Comparison of ENCODE assay signal across 2 cellular contexts in the genomic region with DNA sequence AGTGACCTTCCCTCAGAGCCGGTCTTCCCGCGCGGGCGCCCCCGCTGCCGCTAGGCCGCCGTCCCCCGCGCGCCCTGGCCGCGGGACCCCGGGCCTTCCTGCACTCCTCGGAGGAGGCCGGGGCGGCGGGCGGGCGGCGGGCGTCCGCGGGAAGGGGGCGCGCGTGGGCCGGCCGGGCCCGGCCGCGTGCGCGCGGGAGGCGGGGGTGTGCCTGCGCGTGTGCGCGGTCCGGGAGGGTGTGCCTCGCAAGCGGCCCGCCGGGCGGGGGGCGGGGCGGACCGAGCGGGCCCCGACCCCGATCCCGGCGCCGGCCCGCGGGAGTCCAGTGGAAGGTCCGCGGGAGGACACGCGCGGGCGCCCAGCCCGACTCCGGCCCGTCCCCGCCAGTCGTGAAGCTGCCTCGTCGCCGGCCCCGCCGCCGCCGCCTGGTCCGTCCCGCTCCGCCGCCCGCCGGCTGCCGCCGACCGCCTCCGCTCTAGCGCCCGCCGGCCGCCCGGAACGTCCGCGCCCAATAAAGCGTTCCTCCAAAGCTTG.
TF ChIP-seq lines count a peak whose summit lies in the region.

No MANE protein-coding gene starts in this region.

TF ChIP-seq in GM12891, 5 proteins besides CTCF, POLR2A, EP300 and RAD21 (continued from another document):
- TF ChIP-seq PAX5 (IDR thresholded peaks at IDR 0.05; ENCODE audit: insufficient read depth, low read length, severe bottlenecking) (peak; percentile 72), POLR2AphosphoS5 (IDR thresholded peaks at IDR 0.05; ENCODE audit: low read depth, low read length) (no peak)

TF ChIP-seq in GM23338, 12 proteins besides CTCF, POLR2A, EP300 and RAD21:
- TF ChIP-seq, protein P1, sequence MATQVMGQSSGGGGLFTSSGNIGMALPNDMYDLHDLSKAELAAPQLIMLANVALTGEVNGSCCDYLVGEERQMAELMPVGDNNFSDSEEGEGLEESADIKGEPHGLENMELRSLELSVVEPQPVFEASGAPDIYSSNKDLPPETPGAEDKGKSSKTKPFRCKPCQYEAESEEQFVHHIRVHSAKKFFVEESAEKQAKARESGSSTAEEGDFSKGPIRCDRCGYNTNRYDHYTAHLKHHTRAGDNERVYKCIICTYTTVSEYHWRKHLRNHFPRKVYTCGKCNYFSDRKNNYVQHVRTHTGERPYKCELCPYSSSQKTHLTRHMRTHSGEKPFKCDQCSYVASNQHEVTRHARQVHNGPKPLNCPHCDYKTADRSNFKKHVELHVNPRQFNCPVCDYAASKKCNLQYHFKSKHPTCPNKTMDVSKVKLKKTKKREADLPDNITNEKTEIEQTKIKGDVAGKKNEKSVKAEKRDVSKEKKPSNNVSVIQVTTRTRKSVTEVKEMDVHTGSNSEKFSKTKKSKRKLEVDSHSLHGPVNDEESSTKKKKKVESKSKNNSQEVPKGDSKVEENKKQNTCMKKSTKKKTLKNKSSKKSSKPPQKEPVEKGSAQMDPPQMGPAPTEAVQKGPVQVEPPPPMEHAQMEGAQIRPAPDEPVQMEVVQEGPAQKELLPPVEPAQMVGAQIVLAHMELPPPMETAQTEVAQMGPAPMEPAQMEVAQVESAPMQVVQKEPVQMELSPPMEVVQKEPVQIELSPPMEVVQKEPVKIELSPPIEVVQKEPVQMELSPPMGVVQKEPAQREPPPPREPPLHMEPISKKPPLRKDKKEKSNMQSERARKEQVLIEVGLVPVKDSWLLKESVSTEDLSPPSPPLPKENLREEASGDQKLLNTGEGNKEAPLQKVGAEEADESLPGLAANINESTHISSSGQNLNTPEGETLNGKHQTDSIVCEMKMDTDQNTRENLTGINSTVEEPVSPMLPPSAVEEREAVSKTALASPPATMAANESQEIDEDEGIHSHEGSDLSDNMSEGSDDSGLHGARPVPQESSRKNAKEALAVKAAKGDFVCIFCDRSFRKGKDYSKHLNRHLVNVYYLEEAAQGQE (IDR thresholded peaks at IDR 0.05; ENCODE audit: unreplicated experiment): no peak
- TF ChIP-seq ZNF331 (CRISPR knock-in tag; IDR thresholded peaks at IDR 0.05; ENCODE audit: low read depth): no peak
- TF ChIP-seq JUNB (IDR thresholded peaks at IDR 0.05; ENCODE audit: unreplicated experiment): no peak
- TF ChIP-seq EZH2phosphoT487 (IDR thresholded peaks at IDR 0.05; ENCODE audit: unreplicated experiment): no peak
- TF ChIP-seq, protein P2, sequence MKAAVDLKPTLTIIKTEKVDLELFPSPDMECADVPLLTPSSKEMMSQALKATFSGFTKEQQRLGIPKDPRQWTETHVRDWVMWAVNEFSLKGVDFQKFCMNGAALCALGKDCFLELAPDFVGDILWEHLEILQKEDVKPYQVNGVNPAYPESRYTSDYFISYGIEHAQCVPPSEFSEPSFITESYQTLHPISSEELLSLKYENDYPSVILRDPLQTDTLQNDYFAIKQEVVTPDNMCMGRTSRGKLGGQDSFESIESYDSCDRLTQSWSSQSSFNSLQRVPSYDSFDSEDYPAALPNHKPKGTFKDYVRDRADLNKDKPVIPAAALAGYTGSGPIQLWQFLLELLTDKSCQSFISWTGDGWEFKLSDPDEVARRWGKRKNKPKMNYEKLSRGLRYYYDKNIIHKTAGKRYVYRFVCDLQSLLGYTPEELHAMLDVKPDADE (IDR thresholded peaks at IDR 0.05): no peak
- TF ChIP-seq EZH2 (IDR thresholded peaks at IDR 0.05; ENCODE audit: low read depth, unreplicated experiment): no peak
- no peak for TF ChIP-seq ZNF114 (CRISPR knock-in tag; IDR thresholded peaks at IDR 0.05)
- TF ChIP-seq NANOG (IDR thresholded peaks at IDR 0.05; ENCODE audit: borderline replicate concordance): no peak
- TF ChIP-seq, protein P3, sequence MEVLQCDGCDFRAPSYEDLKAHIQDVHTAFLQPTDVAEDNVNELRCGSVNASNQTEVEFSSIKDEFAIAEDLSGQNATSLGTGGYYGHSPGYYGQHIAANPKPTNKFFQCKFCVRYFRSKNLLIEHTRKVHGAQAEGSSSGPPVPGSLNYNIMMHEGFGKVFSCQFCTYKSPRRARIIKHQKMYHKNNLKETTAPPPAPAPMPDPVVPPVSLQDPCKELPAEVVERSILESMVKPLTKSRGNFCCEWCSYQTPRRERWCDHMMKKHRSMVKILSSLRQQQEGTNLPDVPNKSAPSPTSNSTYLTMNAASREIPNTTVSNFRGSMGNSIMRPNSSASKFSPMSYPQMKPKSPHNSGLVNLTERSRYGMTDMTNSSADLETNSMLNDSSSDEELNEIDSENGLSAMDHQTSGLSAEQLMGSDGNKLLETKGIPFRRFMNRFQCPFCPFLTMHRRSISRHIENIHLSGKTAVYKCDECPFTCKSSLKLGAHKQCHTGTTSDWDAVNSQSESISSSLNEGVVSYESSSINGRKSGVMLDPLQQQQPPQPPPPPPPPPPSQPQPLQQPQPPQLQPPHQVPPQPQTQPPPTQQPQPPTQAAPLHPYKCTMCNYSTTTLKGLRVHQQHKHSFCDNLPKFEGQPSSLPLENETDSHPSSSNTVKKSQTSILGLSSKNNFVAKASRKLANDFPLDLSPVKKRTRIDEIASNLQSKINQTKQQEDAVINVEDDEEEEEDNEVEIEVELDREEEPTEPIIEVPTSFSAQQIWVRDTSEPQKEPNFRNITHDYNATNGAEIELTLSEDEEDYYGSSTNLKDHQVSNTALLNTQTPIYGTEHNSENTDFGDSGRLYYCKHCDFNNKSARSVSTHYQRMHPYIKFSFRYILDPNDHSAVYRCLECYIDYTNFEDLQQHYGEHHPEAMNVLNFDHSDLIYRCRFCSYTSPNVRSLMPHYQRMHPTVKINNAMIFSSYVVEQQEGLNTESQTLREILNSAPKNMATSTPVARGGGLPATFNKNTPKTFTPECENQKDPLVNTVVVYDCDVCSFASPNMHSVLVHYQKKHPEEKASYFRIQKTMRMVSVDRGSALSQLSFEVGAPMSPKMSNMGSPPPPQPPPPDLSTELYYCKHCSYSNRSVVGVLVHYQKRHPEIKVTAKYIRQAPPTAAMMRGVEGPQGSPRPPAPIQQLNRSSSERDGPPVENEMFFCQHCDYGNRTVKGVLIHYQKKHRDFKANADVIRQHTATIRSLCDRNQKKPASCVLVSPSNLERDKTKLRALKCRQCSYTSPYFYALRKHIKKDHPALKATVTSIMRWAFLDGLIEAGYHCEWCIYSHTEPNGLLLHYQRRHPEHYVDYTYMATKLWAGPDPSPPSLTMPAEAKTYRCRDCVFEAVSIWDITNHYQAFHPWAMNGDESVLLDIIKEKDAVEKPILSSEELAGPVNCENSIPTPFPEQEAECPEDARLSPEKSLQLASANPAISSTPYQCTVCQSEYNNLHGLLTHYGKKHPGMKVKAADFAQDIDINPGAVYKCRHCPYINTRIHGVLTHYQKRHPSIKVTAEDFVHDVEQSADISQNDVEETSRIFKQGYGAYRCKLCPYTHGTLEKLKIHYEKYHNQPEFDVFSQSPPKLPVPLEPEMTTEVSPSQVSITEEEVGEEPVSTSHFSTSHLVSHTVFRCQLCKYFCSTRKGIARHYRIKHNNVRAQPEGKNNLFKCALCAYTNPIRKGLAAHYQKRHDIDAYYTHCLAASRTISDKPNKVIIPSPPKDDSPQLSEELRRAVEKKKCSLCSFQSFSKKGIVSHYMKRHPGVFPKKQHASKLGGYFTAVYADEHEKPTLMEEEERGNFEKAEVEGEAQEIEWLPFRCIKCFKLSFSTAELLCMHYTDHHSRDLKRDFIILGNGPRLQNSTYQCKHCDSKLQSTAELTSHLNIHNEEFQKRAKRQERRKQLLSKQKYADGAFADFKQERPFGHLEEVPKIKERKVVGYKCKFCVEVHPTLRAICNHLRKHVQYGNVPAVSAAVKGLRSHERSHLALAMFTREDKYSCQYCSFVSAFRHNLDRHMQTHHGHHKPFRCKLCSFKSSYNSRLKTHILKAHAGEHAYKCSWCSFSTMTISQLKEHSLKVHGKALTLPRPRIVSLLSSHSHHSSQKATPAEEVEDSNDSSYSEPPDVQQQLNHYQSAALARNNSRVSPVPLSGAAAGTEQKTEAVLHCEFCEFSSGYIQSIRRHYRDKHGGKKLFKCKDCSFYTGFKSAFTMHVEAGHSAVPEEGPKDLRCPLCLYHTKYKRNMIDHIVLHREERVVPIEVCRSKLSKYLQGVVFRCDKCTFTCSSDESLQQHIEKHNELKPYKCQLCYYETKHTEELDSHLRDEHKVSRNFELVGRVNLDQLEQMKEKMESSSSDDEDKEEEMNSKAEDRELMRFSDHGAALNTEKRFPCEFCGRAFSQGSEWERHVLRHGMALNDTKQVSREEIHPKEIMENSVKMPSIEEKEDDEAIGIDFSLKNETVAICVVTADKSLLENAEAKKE (CRISPR knock-in tag; IDR thresholded peaks at IDR 0.05): no peak
- TF ChIP-seq POLR2AphosphoS5 (IDR thresholded peaks at IDR 0.05; ENCODE audit: low read depth): no peak
- TF ChIP-seq STAT1 (IDR thresholded peaks at IDR 0.05; ENCODE audit: unreplicated experiment): no peak
